1 cellular context compared by ENCODE assay signal in genomic region chr7:45919231-45919825, GRCh38.
TF ChIP-seq lines count a peak whose summit lies in the region.

No MANE protein-coding gene starts in this region.

TF ChIP-seq in WTC11, 78 proteins besides CTCF, POLR2A, EP300 and RAD21:
- TF ChIP-seq AR (CRISPR knock-in tag; IDR thresholded peaks at IDR 0.05) = no peak
- TF ChIP-seq ARID4B (CRISPR knock-in tag; IDR thresholded peaks at IDR 0.05; ENCODE audit: borderline replicate concordance) = no peak
- TF ChIP-seq FOXP4 (CRISPR knock-in tag; IDR thresholded peaks at IDR 0.05) = no peak
- no peak for TF ChIP-seq ZNF423 (CRISPR knock-in tag; IDR thresholded peaks at IDR 0.05)
